In genomic region chr15:95119041-95119440, GRCh38 we compare ENCODE assay signal across 21 cellular contexts.
"Had no signal": no experiment of that assay in that cellular context is flagged by ENCODE, and none has a peak within 500 bp of the region (broad histone marks: within the 10 kb centered on the region; RNA-seq: fewer than 3 reads in every experiment).

No MANE protein-coding gene starts in this region.

- H3K27me3 Mint-ChIP-seq: stimulated activated memory B cell treated with anti-CD40 and anti-IgM and Interleukin-4, amounts not matched to agents 10 μg/mL and 1 μg/mL and 100 μg/mL, for 72 hours; stimulated activated naive CD8-positive, alpha-beta T cell treated with anti-CD3 and anti-CD28 coated beads, Interleukin-15, Interleukin-2, amounts not matched to agents 100 ng/mL and 50 ng/mL, for 24 hours had no signal

- H3K27me3 ChIP-seq: colonic mucosa, heart left ventricle, right lobe of liver, tibial nerve, upper lobe of right lung had no signal

- DNase-seq: cerebellar nuclear complex; colonic mucosa; effector CD4-positive, alpha-beta T cell; endodermal cell; foreskin melanocyte; heart left ventricle; hippocampal formation; kidney glomerular epithelial cell; natural killer cell; psoas muscle; retina; right lobe of liver; stimulated activated CD4-positive, alpha-beta T cell treated with anti-CD3 and anti-CD28 coated beads, Interleukin-4, amount 100 ng/mL, for 24 hours; upper lobe of right lung had no signal

- H3K4me1 Mint-ChIP-seq: natural killer cell; stimulated activated memory B cell treated with anti-CD40 and anti-IgM and Interleukin-4, amounts not matched to agents 10 μg/mL and 1 μg/mL and 100 μg/mL, for 72 hours had no signal

- H3K4me3 Mint-ChIP-seq: endodermal cell; mesothelial cell of epicardium; natural killer cell; stimulated activated memory B cell treated with anti-CD40 and anti-IgM and Interleukin-4, amounts not matched to agents 10 μg/mL and 1 μg/mL and 100 μg/mL, for 72 hours; stimulated activated naive CD8-positive, alpha-beta T cell treated with anti-CD3 and anti-CD28 coated beads, Interleukin-15, Interleukin-2, amounts not matched to agents 100 ng/mL and 50 ng/mL, for 24 hours had no signal

- H3K36me3 Mint-ChIP-seq: mesothelial cell of epicardium; natural killer cell; stimulated activated memory B cell treated with anti-CD40 and anti-IgM and Interleukin-4, amounts not matched to agents 10 μg/mL and 1 μg/mL and 100 μg/mL, for 72 hours had no signal

- FAIRE-seq: endothelial cell of umbilical vein, islet of Langerhans had no signal

- H3K27ac ChIP-seq: colonic mucosa, heart left ventricle, parathyroid adenoma, psoas muscle, right lobe of liver, tibial nerve, upper lobe of right lung had no signal

- H3K9me3 ChIP-seq: colonic mucosa, heart left ventricle, psoas muscle, right lobe of liver, tibial nerve, upper lobe of right lung had no signal

- H2AFZ ChIP-seq: parathyroid adenoma had no signal

- H3K79me2 ChIP-seq: parathyroid adenoma had no signal

- H3K4me1 ChIP-seq: colonic mucosa, heart left ventricle, parathyroid adenoma, psoas muscle, right lobe of liver, tibial nerve, upper lobe of right lung had no signal

- H3K36me3 ChIP-seq: colonic mucosa, heart left ventricle, right lobe of liver, tibial nerve, upper lobe of right lung had no signal

- H3K9ac ChIP-seq: parathyroid adenoma had no signal

- H3K4me3 ChIP-seq: colonic mucosa, heart left ventricle, psoas muscle, right lobe of liver, tibial nerve, upper lobe of right lung had no signal

- H3K9me3 Mint-ChIP-seq: endodermal cell, natural killer cell had no signal

- H3K27ac Mint-ChIP-seq: endodermal cell; mesothelial cell of epicardium; natural killer cell; stimulated activated memory B cell treated with anti-CD40 and anti-IgM and Interleukin-4, amounts not matched to agents 10 μg/mL and 1 μg/mL and 100 μg/mL, for 72 hours; stimulated activated naive CD8-positive, alpha-beta T cell treated with anti-CD3 and anti-CD28 coated beads, Interleukin-15, Interleukin-2, amounts not matched to agents 100 ng/mL and 50 ng/mL, for 24 hours had no signal
